In genomic region chr17:37488607-37489196, GRCh38 we compare ENCODE assay signal across 7 cellular contexts. TPM values are rescaled to one million over a fixed set of nuclear protein-coding genes. Genes with fewer than 3 reads are reported as not detected.
DNase-seq lines count a peak whose midpoint lies in the region; ATAC-seq, FAIRE-seq and TF ChIP-seq lines count a peak whose summit lies in the region.

No MANE protein-coding gene starts in this region.

- H3K9me3 ChIP-seq in T-helper 17 cell (ENCODE audit: control insufficient read depth, low read length, poor library complexity, severe bottlenecking) (no peaks in the 10 kb centered on the region), GM12878 (replicated peaks; ENCODE audit: control insufficient read depth, insufficient read depth, low read length) (no peaks in the 10 kb centered on the region), iPS DF 6.9 (ENCODE audit: control insufficient read depth, insufficient read depth, low read length) (no peaks in the 10 kb centered on the region), gastrocnemius medialis (no peaks in the 10 kb centered on the region)

- H3K27me3 ChIP-seq in KMS-11 (ENCODE audit: insufficient read depth, low read depth): no peaks in the 10 kb centered on the region
- no peaks in the 10 kb centered on the region for H3K27me3 ChIP-seq in GM12878 (replicated peaks in 1 of 2; ENCODE audit: control insufficient read depth in 2 of 2, insufficient read depth in 2 of 2, low read length in 1 of 2)
- no peaks in the 10 kb centered on the region for H3K27me3 ChIP-seq in iPS DF 6.9 (ENCODE audit: control insufficient read depth, insufficient read depth, low read length)
- no peaks in the 10 kb centered on the region for H3K27me3 ChIP-seq in gastrocnemius medialis

- H3K79me2 ChIP-seq in KMS-11 (ENCODE audit: insufficient read depth, low read depth): peaks cover 13% of the 10 kb centered on the region; the same call in 1 of the 2 replicates
- peaks cover 12% of the 10 kb centered on the region for H3K79me2 ChIP-seq in GM12878 (ENCODE audit: control insufficient read depth, insufficient read depth, low read length)

- H3K4me1 ChIP-seq in KMS-11 (ENCODE audit: low read depth, poor library complexity, severe bottlenecking): peaks cover 23% of the 10 kb centered on the region
- H3K4me1 ChIP-seq in GM12878 (ENCODE audit: control insufficient read depth, insufficient read depth, low read length): peaks cover 19% of the 10 kb centered on the region
- H3K4me1 ChIP-seq in iPS DF 6.9 (ENCODE audit: control insufficient read depth, insufficient read depth, low read length): 0 out of 2 replicates have a peak, but pooled peaks cover 2% of the 10 kb centered on the region
- peaks cover 22 to 30% of the 10 kb centered on the region in 2 donors for H3K4me1 ChIP-seq in gastrocnemius medialis

- H3K36me3 ChIP-seq in KMS-11 (ENCODE audit: insufficient read depth) (no peaks in the 10 kb centered on the region), GM12878 (ENCODE audit: control insufficient read depth in 2 of 2, insufficient read depth in 2 of 2, low read length in 1 of 2) (no peaks in the 10 kb centered on the region), iPS DF 6.9 (ENCODE audit: control insufficient read depth, insufficient read depth, low read length) (no peaks in the 10 kb centered on the region), gastrocnemius medialis (no peaks in the 10 kb centered on the region)

- no peak for FAIRE-seq in GM12878 (lab: Jason Lieb, UNC)

- no peaks in the 10 kb centered on the region for H3K27me3 Mint-ChIP-seq in T-helper 17 cell

- H4K20me1 ChIP-seq in KMS-11 (ENCODE audit: insufficient read depth) (no peaks in the 10 kb centered on the region), GM12878 (ENCODE audit: control insufficient read depth, insufficient read depth) (no peaks in the 10 kb centered on the region)

- peak overlapping the region; percentile 51 for H3K4me3 ChIP-seq in KMS-11 (IDR thresholded peaks at IDR 0.05; ENCODE audit: insufficient read depth, low read depth, low read length)
- peak overlapping the region; percentile 85 for H3K4me3 ChIP-seq in GM12878
- H3K4me3 ChIP-seq in iPS DF 6.9 (ENCODE audit: low read length): peak overlapping the region; percentile 42
- H3K4me3 ChIP-seq in gastrocnemius medialis: peak overlapping the region; percentile 79 to 96 (median 88)

- peaks cover 20% of the 10 kb centered on the region for H3K4me1 Mint-ChIP-seq in T-helper 17 cell

- peak overlapping the region; percentile 91 for H3K4me2 ChIP-seq in KMS-11
- peak overlapping the region; percentile 100 for H3K4me2 ChIP-seq in GM12878 (ENCODE audit: control insufficient read depth, insufficient read depth)

- peak overlapping the region; percentile 98 for H3K4me3 Mint-ChIP-seq in T-helper 17 cell

- TF ChIP-seq RAD21 in GM12878 (IDR thresholded peaks at IDR 0.05; ENCODE audit: insufficient read depth, low read depth, low read length): no peak

- H3K9ac ChIP-seq in KMS-11 (peak overlapping the region; percentile 89), GM12878 (ENCODE audit: control insufficient read depth, insufficient read depth, low read length) (peak overlapping the region; percentile 75)

- H2AFZ ChIP-seq in KMS-11 (ENCODE audit: low read depth) (peak overlapping the region; percentile 94), GM12878 (ENCODE audit: control insufficient read depth, low read depth, low read length) (peak overlapping the region; percentile 97)

- ATAC-seq in T-helper 17 cell (peak; percentile 33), GM12878 (peak; percentile 45), gastrocnemius medialis (peak; percentile 84 to 88), GM19023 (IDR thresholded peaks at IDR 0.05; ENCODE audit: unreplicated experiment) (no peak)

- TF ChIP-seq CTCF in GM13976 (IDR thresholded peaks at IDR 0.05; ENCODE audit: borderline replicate concordance, control extremely low read depth, extremely low read depth, insufficient read depth, missing control alignments) (no peak), KMS-11 (conservative IDR thresholded peaks at IDR 0.05; ENCODE audit: low read depth, low read length) (0 out of 2 replicates have a peak, but pooled peaks have one; percentile 3), GM12878 (IDR thresholded peaks at IDR 0.05 in 2 of 3, conservative IDR thresholded peaks at IDR 0.05 in 1 of 3; ENCODE audit: control insufficient read depth in 2 of 3, extremely low read depth in 1 of 3, insufficient read depth in 1 of 3, low read depth in 3 of 3, low read length in 3 of 3) (no peak), gastrocnemius medialis (IDR thresholded peaks at IDR 0.05 in 4 of 5, conservative IDR thresholded peaks at IDR 0.05 in 1 of 5) (no peak)

- peak; percentile 59 for DNase-seq in GM13976 (ENCODE audit: low spot score)
- DNase-seq in T-helper 17 cell: peak; percentile 17 to 38 (median 26)
- DNase-seq in GM12878 (ENCODE audit: low read depth, low spot score): no peak
- DNase-seq in iPS DF 6.9 (ENCODE audit: low read depth, low spot score): no peak
- peak; percentile 92 to 96 for DNase-seq in gastrocnemius medialis

- H3K27ac Mint-ChIP-seq in T-helper 17 cell: peak overlapping the region; percentile 54

- TF ChIP-seq POLR2A in GM12878 (IDR thresholded peaks at IDR 0.05; ENCODE audit: low read depth, low read length): no peak
- TF ChIP-seq POLR2A in gastrocnemius medialis (IDR thresholded peaks at IDR 0.05): no peak

- SMC1A ChIA-PET in GM12878 (lab: Charles Lee; ENCODE audit: uncharacterized antibody, unreplicated experiment): interaction anchor here (0.8 to 1.0 kb wide), 3 partner anchors 41 to 77 kb away, joined by 3 read pairs; no protein-coding TSS in a partner anchor

- intact Hi-C loops in GM12878 (cut with micrococcal nuclease; ENCODE audit: unreplicated experiment) (loop anchor here (2.0 kb wide), 2 partner anchors 116 to 120 kb away; partner anchors contain the start of gene SYNRG), gastrocnemius medialis (cut with DNase I; ENCODE audit: low total_unique reads) (loop anchor here (1.0 kb wide), 1 partner anchor 82 kb away; the partner anchor contains the start of genes ACACA and TADA2A)

- CTCF ChIA-PET in GM12878 (lab: Yijun Ruan, JAX): interaction anchor here (1.0 to 1.2 kb wide), 7 partner anchors 9 to 888 kb away, joined by 3 to 4 read pairs (median 3); partner anchors contain the start of gene SYNRG

- H3K27ac ChIP-seq in KMS-11 (peak overlapping the region; percentile 68), GM12878 (ENCODE audit: control insufficient read depth, insufficient read depth) (no peak overlapping the region), iPS DF 6.9 (ENCODE audit: low read length) (no peak overlapping the region), gastrocnemius medialis (peak overlapping the region; percentile 94 to 99 (median 97))

- H3K36me3 Mint-ChIP-seq in T-helper 17 cell (ENCODE audit: low read depth): peaks cover 2% of the 10 kb centered on the region

- TF ChIP-seq EP300 in GM12878 (IDR thresholded peaks at IDR 0.05; ENCODE audit: borderline replicate concordance in 1 of 2, control insufficient read depth in 1 of 2, low read depth in 2 of 2, low read length in 2 of 2): no peak

- WGBS in GM12878 (ENCODE audit: insufficient coverage, insufficient replicate concordance, low lambda C conversion rate, missing lambda C conversion rate): 10% methylated on average over 25 of the region's 25 CpGs
- no CpG with 5 or more reads among the region's 25 CpGs for WGBS in iPS DF 6.9 (ENCODE audit: insufficient coverage, insufficient read length)

- in situ Hi-C loops in GM13976 (cut with MboI; ENCODE audit: low sequenced_read_pairs, unreplicated experiment) (no loop called here), GM12878 (cut with MboI) (no loop called here), gastrocnemius medialis (cut with MboI; ENCODE audit: low sequenced_read_pairs in 4 of 4) (no loop called here)

- no TSS peak for BruUV-seq in GM12878 (replicated peaks; lab: Mats Ljungman, UMichigan)

- RAD21 ChIA-PET in GM12878 (lab: Charles Lee; ENCODE audit: unreplicated experiment): interaction anchor here (0.7 to 1.3 kb wide), 5 partner anchors 39 to 112 kb away, joined by 3 to 4 read pairs (median 3); no protein-coding TSS in a partner anchor

- POLR2A ChIA-PET in GM12878 (lab: Charles Lee): interaction anchor here (0.5 to 1.5 kb wide), 6 partner anchors 11 to 81 kb away, joined by 3 to 5 read pairs (median 3); no protein-coding TSS in a partner anchor

TF ChIP-seq in GM12878, 131 proteins besides CTCF, POLR2A, EP300 and RAD21 (continues in another document):
- TF ChIP-seq BHLHE40 (IDR thresholded peaks at IDR 0.05; ENCODE audit: borderline replicate concordance in 1 of 2, low read depth in 2 of 2, low read length in 1 of 2) (peak in 1 of 2 experiments; percentile 5; a peak in 1 of 4 replicates), STAT3 (IDR thresholded peaks at IDR 0.05; ENCODE audit: low read depth, low read length) (no peak), MXI1 (IDR thresholded peaks at IDR 0.05; ENCODE audit: low read depth, low read length) (peak; percentile 43; the same call in 1 of the 2 replicates), MTA3 (IDR thresholded peaks at IDR 0.05; ENCODE audit: borderline replicate concordance, low read length) (no peak), IKZF1 (conservative IDR thresholded peaks at IDR 0.05) (no peak), MEF2A (IDR thresholded peaks at IDR 0.05; ENCODE audit: insufficient read depth, low read depth, low read length) (no peak)

RNA-seq across cellular contexts. Expression of gene DUSP14, which starts 1.0 kb away (rescaled TPM):
- total RNA-seq in T-helper 17 cell (1 to 10 TPM; 3.9 to 4.4 TPM), GM12878 (2014; rRNA removed) (25.2 and 26.6 TPM in 2 replicates), GM12878 (2014; rRNA removed; fragmentation: Illumina TruSeq; extraction: Trizol) (15.9 and 16.2 TPM in 2 replicates), GM12878 (2021) (14.5 and 15.6 TPM in 2 replicates), gastrocnemius medialis (10 to 100 TPM; 10.2 to 15.1 (median 11.3) TPM)
- 12.7 TPM in 2 replicates for total RNA-seq in GM12878 (2013; cell fraction: nucleolus; rRNA removed)
- 5.4 TPM for polyA plus RNA-seq in GM12878 (2011; ENCODE audit: low read depth)
- polyA plus RNA-seq in GM12878 (2011; rRNA removed) (21.5 and 24.7 TPM in 2 replicates), GM12878 (2014; fragmentation: Illumina TruSeq; extraction: Trizol) (18.0 and 24.1 TPM in 2 replicates), GM12878 (2014; fragmentation: Nextera tagmentation; extraction: Ambion mirVana) (10 to 100 TPM; 21.1 to 36.5 TPM), GM12878 (2014; rRNA removed) (23.6 and 24.4 TPM in 2 replicates), GM12878 (2016; fragmentation: Nextera tagmentation; extraction: Ambion mirVana) (10 to 100 TPM; 29.2 to 30.4 TPM)
- polyA plus RNA-seq in GM12878 (2011; cell fraction: cytosol; rRNA removed): 29.7 and 35.2 TPM in 2 replicates
- 12.1 and 12.9 TPM in 2 replicates for polyA plus RNA-seq in GM12878 (2011; cell fraction: nucleus; rRNA removed)
- polyA plus RNA-seq in GM12878 (2012): 6.3 and 7.7 TPM in 2 replicates
- polyA minus RNA-seq in GM12878 (2011; rRNA and poly(A)+ RNA removed): 15.4 and 21.3 TPM in 2 replicates
- polyA minus RNA-seq in GM12878 (2011; cell fraction: cytosol; rRNA and poly(A)+ RNA removed): 6.4 and 6.8 TPM in 2 replicates
- 3.0 and 4.3 TPM in 2 replicates for polyA minus RNA-seq in GM12878 (2011; cell fraction: nucleus; rRNA and poly(A)+ RNA removed)

Comparison
In these comparisons a context has a peak if more than half of its experiments do, and no peak if none do; other contexts are left out.
1. DNase-seq: peak in GM13976 (single experiment), T-helper 17 cell (3 of 3) and gastrocnemius medialis (2 of 2); none in GM12878 (single experiment) and iPS DF 6.9 (single experiment).
2. H3K27ac ChIP-seq: peak in KMS-11 (single experiment) and gastrocnemius medialis (4 of 4); none in GM12878 (single experiment) and iPS DF 6.9 (single experiment).
3. Peak in every context shown above with its lines, with median percentiles within 50 percentile points of each other: H3K4me3 ChIP-seq.